ENCODE assay signal across 8 cellular contexts in genomic region chr1:151547119-151547899, GRCh38. TPM values are rescaled to one million over a fixed set of nuclear protein-coding genes. Genes with fewer than 3 reads are reported as not detected.
DNase-seq lines count a peak whose midpoint lies in the region; ATAC-seq and TF ChIP-seq lines count a peak whose summit lies in the region.

No MANE protein-coding gene starts in this region.

- H3K4me1 ChIP-seq in hepatocyte (ENCODE audit: insufficient read depth): peaks cover 35% of the 10 kb centered on the region
- peaks cover 27 to 48% (median 42%) of the 10 kb centered on the region in 4 donors for H3K4me1 ChIP-seq in stomach

- peak overlapping the region; percentile 15 for H3K4me3 Mint-ChIP-seq in activated T-helper 17 cell treated with anti-CD3 and anti-CD28 coated beads, Interleukin-2, amount 50 U/mL, for 72 hours
- H3K4me3 Mint-ChIP-seq in immature natural killer cell: no peak overlapping the region

- no peaks in the 10 kb centered on the region for H3K27me3 Mint-ChIP-seq in activated T-helper 17 cell treated with anti-CD3 and anti-CD28 coated beads, Interleukin-2, amount 50 U/mL, for 72 hours
- peaks cover 0 to 9% (median 4%) of the 10 kb centered on the region in 3 donors for H3K27me3 Mint-ChIP-seq in immature natural killer cell (ENCODE audit: low read depth in 3 of 3)

- H3K27me3 ChIP-seq in hepatocyte (no peaks in the 10 kb centered on the region), stomach (no peaks in the 10 kb centered on the region)

- no peaks in the 10 kb centered on the region for H3K36me3 ChIP-seq in hepatocyte (replicated peaks; ENCODE audit: insufficient read depth, low read depth)
- H3K36me3 ChIP-seq in stomach: no peaks in the 10 kb centered on the region

- H3K36me3 Mint-ChIP-seq in activated T-helper 17 cell treated with anti-CD3 and anti-CD28 coated beads, Interleukin-2, amount 50 U/mL, for 72 hours (ENCODE audit: low read depth): no peaks in the 10 kb centered on the region
- H3K36me3 Mint-ChIP-seq in immature natural killer cell: no peaks in the 10 kb centered on the region

- H3K4me1 Mint-ChIP-seq in activated T-helper 17 cell treated with anti-CD3 and anti-CD28 coated beads, Interleukin-2, amount 50 U/mL, for 72 hours: peaks cover 7% of the 10 kb centered on the region
- H3K4me1 Mint-ChIP-seq in immature natural killer cell: no peaks in the 10 kb centered on the region

- peak; percentile 47 for ATAC-seq in activated T-helper 17 cell treated with anti-CD3 and anti-CD28 coated beads, Interleukin-2, amount 50 U/mL, for 72 hours (replicated peaks)
- no peak for ATAC-seq in HG02678 (IDR thresholded peaks at IDR 0.05; ENCODE audit: unreplicated experiment)

- TF ChIP-seq EP300 in stomach (IDR thresholded peaks at IDR 0.05): no peak

- H3K4me2 ChIP-seq in hepatocyte: peak overlapping the region; percentile 69

- no peak for TF ChIP-seq CTCF in hepatocyte (IDR thresholded peaks at IDR 0.05; ENCODE audit: poor library complexity)
- TF ChIP-seq CTCF in stomach (IDR thresholded peaks at IDR 0.05): no peak

- H3K9me3 ChIP-seq in hepatocyte (ENCODE audit: low read depth): no peaks in the 10 kb centered on the region
- no peaks in the 10 kb centered on the region for H3K9me3 ChIP-seq in stomach

- H3K27ac ChIP-seq in hepatocyte (peak overlapping the region; percentile 93), stomach (peak overlapping the region; percentile 49 to 82 (median 78))

- WGBS in hepatocyte (ENCODE audit: low lambda C conversion rate, missing lambda C conversion rate): 51% methylated on average over 7 of the region's 7 CpGs
- 26 to 45% (median 31%) methylated on average over 7 of the region's 7 CpGs for WGBS in stomach, 5 donors

- no peaks in the 10 kb centered on the region for H3K9me3 Mint-ChIP-seq in activated T-helper 17 cell treated with anti-CD3 and anti-CD28 coated beads, Interleukin-2, amount 50 U/mL, for 72 hours
- H3K9me3 Mint-ChIP-seq in immature natural killer cell: no peaks in the 10 kb centered on the region

- H3K79me2 ChIP-seq in hepatocyte: peaks cover 81% of the 10 kb centered on the region

- no peaks in the 10 kb centered on the region for H3K9me2 ChIP-seq in hepatocyte (replicated peaks; ENCODE audit: insufficient read depth)

- H3K4me3 ChIP-seq in hepatocyte (no peak overlapping the region), stomach (no peak overlapping the region)

- peak overlapping the region; percentile 5 for H3K27ac Mint-ChIP-seq in activated T-helper 17 cell treated with anti-CD3 and anti-CD28 coated beads, Interleukin-2, amount 50 U/mL, for 72 hours
- H3K27ac Mint-ChIP-seq in immature natural killer cell: no peak overlapping the region

- intact Hi-C loops in stomach (cut with DNase I; ENCODE audit: low total_unique reads): no loop called here

- no peak overlapping the region for H2AFZ ChIP-seq in hepatocyte

- no peak for TF ChIP-seq POLR2A in stomach (IDR thresholded peaks at IDR 0.05)

- peak; percentile 98 for DNase-seq in HS-5 (ENCODE audit: low read depth)
- peak; percentile 82 for DNase-seq in hepatocyte (ENCODE audit: low spot score)
- peak; percentile 65 for DNase-seq in stomach
- no peak for DNase-seq in immature natural killer cell
- no peak for DNase-seq in NCI-H1092 treated with DMSO at 0.1 percent for 48 hours (lab: John Stamatoyannopoulos, UW)
- DNase-seq in activated CD4-positive, CD25-positive, alpha-beta regulatory T cell treated with anti-CD3 and anti-CD28 coated beads, Interleukin-2, amount 50 U/mL, for 72 hours: no peak

- H4K20me1 ChIP-seq in hepatocyte (ENCODE audit: insufficient read depth, poor library complexity, severe bottlenecking): peaks cover 5% of the 10 kb centered on the region

RNA-seq across cellular contexts. Expression of gene TUFT1, which starts 7.2 kb away (rescaled TPM):
- total RNA-seq in activated T-helper 17 cell treated with anti-CD3 and anti-CD28 coated beads, Interleukin-2, amount 50 U/mL, for 72 hours: 1 to 10 TPM; 3.7 to 5.8 TPM
- total RNA-seq in hepatocyte (18.3 and 29.8 TPM in 2 replicates), stomach (10 to 100 TPM in 3 of 5 donors, 1 to 10 TPM in 2; 1.2 to 30.4 (median 13.9) TPM)
- polyA plus RNA-seq in hepatocyte (29.2 and 30.1 TPM in 2 replicates), stomach (10 to 100 TPM in 2 of 3 donors, 1 to 10 TPM in 1; 9.0 to 15.4 (median 10.8) TPM), immature natural killer cell (1 to 10 TPM in 2 of 3 donors, under 1 TPM in 1; 0.83 to 4.2 (median 1.3) TPM)

RNA-seq across cellular contexts. Expression of gene CGN, which starts 36.1 kb away (rescaled TPM):
- 1 to 10 TPM; 2.7 to 5.5 TPM for total RNA-seq in activated T-helper 17 cell treated with anti-CD3 and anti-CD28 coated beads, Interleukin-2, amount 50 U/mL, for 72 hours
- 58.2 and 66.4 TPM in 2 replicates for total RNA-seq in hepatocyte
- polyA plus RNA-seq in hepatocyte: 46.3 and 54.5 TPM in 2 replicates
- 100 to 1,000 TPM in 3 of 5 donors, 10 to 100 TPM in 2; 21.4 to 137 (median 118) TPM for total RNA-seq in stomach
- polyA plus RNA-seq in stomach: 10 to 100 TPM; 14.0 to 22.0 (median 21.2) TPM
- under 1 TPM in 1 of 3 donors, not detected in 2; 0.87 TPM for polyA plus RNA-seq in immature natural killer cell

Comparison
In these comparisons a context has a peak if more than half of its experiments do, and no peak if none do; other contexts are left out.
1. DNase-seq: peak in HS-5 (single experiment), hepatocyte (single experiment) and stomach (single experiment); none in immature natural killer cell (0 of 3), NCI-H1092 treated with DMSO at 0.1 percent for 48 hours (single experiment) and activated CD4-positive, CD25-positive, alpha-beta regulatory T cell treated with anti-CD3 and anti-CD28 coated beads, Interleukin-2, amount 50 U/mL, for 72 hours (single experiment).